Comparison of ENCODE assay signal across 8 cellular contexts in genomic region chr6:42929928-42930360, GRCh38. TPM values are rescaled to one million over a fixed set of nuclear protein-coding genes. Genes with fewer than 3 reads are reported as not detected.
DNase-seq lines count a peak whose midpoint lies in the region; ATAC-seq and TF ChIP-seq lines count a peak whose summit lies in the region.

No MANE protein-coding gene starts in this region.

- H3K4me1 Mint-ChIP-seq in naive thymus-derived CD4-positive, alpha-beta T cell, result peaks cover 34 to 58% (median 45%) of the 10 kb centered on the region in 7 donors
- H3K4me1 Mint-ChIP-seq in stimulated activated naive CD8-positive, alpha-beta T cell treated with anti-CD3 and anti-CD28 coated beads, Interleukin-15, amount 100 ng/mL, for 72 hours, result peaks cover 51% of the 10 kb centered on the region

- POLR2A ChIA-PET in naive thymus-derived CD4-positive, alpha-beta T cell (lab: Charles Lee), result interaction anchor here (0.7 to 4.4 kb wide), 41 partner anchors 9 to 1316 kb away, joined by 3 to 94 read pairs (median 6); partner anchors contain the start of genes ABCC10, CUL7, KLC4 and KLHDC3

- H3K36me3 ChIP-seq in naive thymus-derived CD4-positive, alpha-beta T cell (ENCODE audit: control insufficient read depth in 2 of 3, insufficient read depth in 3 of 3, low read length in 3 of 3), result peaks cover 0 to 10% (median 0%) of the 10 kb centered on the region in 3 experiments

- DNase-seq in NCI-H2029 (lab: John Stamatoyannopoulos, UW) (peak; percentile 43), NCI-H2029 treated with DMSO at 0.1 percent for 48 hours (lab: John Stamatoyannopoulos, UW) (no peak), NCI-H1694 (lab: John Stamatoyannopoulos, UW) (peak; percentile 21), epithelial cell of esophagus (ENCODE audit: low read depth) (peak; percentile 70)
- peak; percentile 43 for DNase-seq in activated CD4-positive, alpha-beta T cell treated with anti-CD3 and anti-CD28 coated beads, Interleukin-2, amount 50 U/mL, for 1 hour
- peak in 3 of 9 donors; percentile 39 to 78 (median 55) for DNase-seq in naive thymus-derived CD4-positive, alpha-beta T cell
- peak; percentile 75 to 82 for DNase-seq in stimulated activated naive CD8-positive, alpha-beta T cell treated with anti-CD3 and anti-CD28 coated beads, Interleukin-15, amount 100 ng/mL, for 72 hours

- peak overlapping the region; percentile 96 to 100 (median 99) for H3K27ac Mint-ChIP-seq in naive thymus-derived CD4-positive, alpha-beta T cell
- peak overlapping the region; percentile 94 to 97 for H3K27ac Mint-ChIP-seq in stimulated activated naive CD8-positive, alpha-beta T cell treated with anti-CD3 and anti-CD28 coated beads, Interleukin-15, amount 100 ng/mL, for 72 hours

- H3K9me3 Mint-ChIP-seq in naive thymus-derived CD4-positive, alpha-beta T cell, result no peaks in the 10 kb centered on the region
- H3K9me3 Mint-ChIP-seq in stimulated activated naive CD8-positive, alpha-beta T cell treated with anti-CD3 and anti-CD28 coated beads, Interleukin-15, amount 100 ng/mL, for 72 hours, result no peaks in the 10 kb centered on the region

- intact Hi-C loops in naive thymus-derived CD4-positive, alpha-beta T cell (cut with micrococcal nuclease), result loop anchor here (1.0 to 5.0 kb wide), 27 partner anchors 29 to 1143 kb away; partner anchors contain the start of genes ABCC10 (in 2 of the 2), CUL7 (in 2 of the 2), KLC4 (in 2 of the 2) and MRPL2 (in 2 of the 2)

- peak overlapping the region; percentile 95 for H3K27ac ChIP-seq in naive thymus-derived CD4-positive, alpha-beta T cell (ENCODE audit: low read depth, low read length)

- H3K27me3 ChIP-seq in naive thymus-derived CD4-positive, alpha-beta T cell (ENCODE audit: control insufficient read depth in 2 of 2, insufficient read depth in 2 of 2, low read length in 2 of 2), result no peaks in the 10 kb centered on the region

- CTCF ChIA-PET in naive thymus-derived CD4-positive, alpha-beta T cell (lab: Charles Lee), result interaction anchor here (0.9 to 1.4 kb wide), 3 partner anchors 28 to 214 kb away, joined by 3 to 7 read pairs (median 3); partner anchors contain the start of gene CUL7

- peak overlapping the region; percentile 73 for H3K4me3 ChIP-seq in epithelial cell of esophagus (ENCODE audit: low read length)
- peak overlapping the region; percentile 80 for H3K4me3 ChIP-seq in naive thymus-derived CD4-positive, alpha-beta T cell (ENCODE audit: low read length)

- ATAC-seq in HG02623 (IDR thresholded peaks at IDR 0.05; ENCODE audit: unreplicated experiment), result peak; percentile 36
- peak; percentile 34 for ATAC-seq in naive thymus-derived CD4-positive, alpha-beta T cell
- peak; percentile 55 for ATAC-seq in stimulated activated naive CD8-positive, alpha-beta T cell treated with anti-CD3 and anti-CD28 coated beads, Interleukin-15, amount 100 ng/mL, for 72 hours

- H3K4me1 ChIP-seq in naive thymus-derived CD4-positive, alpha-beta T cell (ENCODE audit: control insufficient read depth in 2 of 2, insufficient read depth in 2 of 2, low read length in 2 of 2), result peaks cover 33% of the 10 kb centered on the region in 2 donors

- no peak for TF ChIP-seq CTCF in epithelial cell of esophagus (IDR thresholded peaks at IDR 0.05; ENCODE audit: insufficient read depth, low read depth, low read length, missing control alignments)

- H3K27me3 Mint-ChIP-seq in naive thymus-derived CD4-positive, alpha-beta T cell, result no peaks in the 10 kb centered on the region
- no peaks in the 10 kb centered on the region for H3K27me3 Mint-ChIP-seq in stimulated activated naive CD8-positive, alpha-beta T cell treated with anti-CD3 and anti-CD28 coated beads, Interleukin-15, amount 100 ng/mL, for 72 hours

- H3K36me3 Mint-ChIP-seq in naive thymus-derived CD4-positive, alpha-beta T cell, result peaks cover 0 to 21% (median 12%) of the 10 kb centered on the region in 5 donors

- H3K9me3 ChIP-seq in naive thymus-derived CD4-positive, alpha-beta T cell (ENCODE audit: control insufficient read depth in 2 of 3, low read length in 3 of 3), result no peaks in the 10 kb centered on the region

- peak overlapping the region; percentile 86 to 99 (median 98) for H3K4me3 Mint-ChIP-seq in naive thymus-derived CD4-positive, alpha-beta T cell
- peak overlapping the region; percentile 92 to 99 for H3K4me3 Mint-ChIP-seq in stimulated activated naive CD8-positive, alpha-beta T cell treated with anti-CD3 and anti-CD28 coated beads, Interleukin-15, amount 100 ng/mL, for 72 hours

RNA-seq across cellular contexts. Expression of gene CNPY3, which starts 0.7 kb away (rescaled TPM):
- 10 to 100 TPM; 58.6 to 98.9 (median 87.4) TPM for total RNA-seq in naive thymus-derived CD4-positive, alpha-beta T cell
- 100 to 1,000 TPM in 1 of 2 donors, 10 to 100 TPM in 1; 92.7 to 134 TPM for polyA plus RNA-seq in naive thymus-derived CD4-positive, alpha-beta T cell

RNA-seq across cellular contexts. Expression of gene PTCRA, which starts 14.1 kb away (rescaled TPM):
- under 1 TPM in 2 of 5 experiments, not detected in 3; 0.56 to 0.93 TPM for total RNA-seq in naive thymus-derived CD4-positive, alpha-beta T cell
- not detected for polyA plus RNA-seq in naive thymus-derived CD4-positive, alpha-beta T cell

RNA-seq across cellular contexts. Expression of gene GNMT, which starts 30.6 kb away (rescaled TPM):
- total RNA-seq in naive thymus-derived CD4-positive, alpha-beta T cell, result 1 to 10 TPM in 3 of 5 experiments, under 1 TPM in 2; 0.95 to 2.6 (median 1.1) TPM
- polyA plus RNA-seq in naive thymus-derived CD4-positive, alpha-beta T cell, result not detected

RNA-seq across cellular contexts. Expression of gene PEX6, which starts 49.0 kb away (rescaled TPM):
- total RNA-seq in naive thymus-derived CD4-positive, alpha-beta T cell, result 10 to 100 TPM; 14.1 to 42.3 (median 28.0) TPM
- polyA plus RNA-seq in naive thymus-derived CD4-positive, alpha-beta T cell, result 10 to 100 TPM; 21.2 to 24.6 TPM

RNA-seq across cellular contexts. Expression of gene RPL7L1, which starts 50.5 kb away (rescaled TPM):
- total RNA-seq in naive thymus-derived CD4-positive, alpha-beta T cell, result 10 to 100 TPM; 65.6 to 91.7 (median 78.1) TPM
- 10 to 100 TPM; 71.4 to 90.7 TPM for polyA plus RNA-seq in naive thymus-derived CD4-positive, alpha-beta T cell
